Comparison of ENCODE assay signal across 2 cellular contexts in the genomic region with DNA sequence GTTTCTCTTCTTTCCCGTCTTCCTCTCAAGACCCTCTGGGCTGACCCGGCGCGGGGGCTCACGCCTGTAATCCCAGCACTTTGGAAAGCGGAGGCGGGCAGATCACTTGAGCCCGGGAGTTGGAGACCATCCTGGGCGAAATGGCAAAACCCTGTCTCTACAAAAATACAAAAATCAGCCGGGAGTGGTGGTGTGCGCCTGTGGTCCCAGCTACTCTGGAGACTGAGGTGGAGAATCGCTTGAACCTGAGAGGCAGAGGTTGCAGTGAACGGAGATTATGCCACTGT.
TF ChIP-seq lines count a peak whose summit lies in the region.

No MANE protein-coding gene starts in this region.

TF ChIP-seq in A549, 52 proteins besides CTCF, POLR2A, EP300 and RAD21 (continued from another document):
- TF ChIP-seq RARB (CRISPR knock-in tag; IDR thresholded peaks at IDR 0.05) (no peak), MAFK (IDR thresholded peaks at IDR 0.05; ENCODE audit: partially characterized antibody) (no peak), SMC3 (IDR thresholded peaks at IDR 0.05) (no peak), SREBF2 (IDR thresholded peaks at IDR 0.05) (no peak), RNF2 (IDR thresholded peaks at IDR 0.05; ENCODE audit: borderline replicate concordance, low read depth) (no peak), HOXB5 (CRISPR knock-in tag; IDR thresholded peaks at IDR 0.05) (no peak), ZSCAN20 (CRISPR knock-in tag; IDR thresholded peaks at IDR 0.05) (no peak), RFX5 (IDR thresholded peaks at IDR 0.05) (no peak), MYC (IDR thresholded peaks at IDR 0.05; ENCODE audit: borderline replicate concordance, low read length) (no peak), HOXB13 (CRISPR knock-in tag; IDR thresholded peaks at IDR 0.05; ENCODE audit: low read depth) (no peak)
- TF ChIP-seq, protein P1, sequence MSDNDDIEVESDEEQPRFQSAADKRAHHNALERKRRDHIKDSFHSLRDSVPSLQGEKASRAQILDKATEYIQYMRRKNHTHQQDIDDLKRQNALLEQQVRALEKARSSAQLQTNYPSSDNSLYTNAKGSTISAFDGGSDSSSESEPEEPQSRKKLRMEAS (IDR thresholded peaks at IDR 0.05), result no peak
- TF ChIP-seq, protein P2, sequence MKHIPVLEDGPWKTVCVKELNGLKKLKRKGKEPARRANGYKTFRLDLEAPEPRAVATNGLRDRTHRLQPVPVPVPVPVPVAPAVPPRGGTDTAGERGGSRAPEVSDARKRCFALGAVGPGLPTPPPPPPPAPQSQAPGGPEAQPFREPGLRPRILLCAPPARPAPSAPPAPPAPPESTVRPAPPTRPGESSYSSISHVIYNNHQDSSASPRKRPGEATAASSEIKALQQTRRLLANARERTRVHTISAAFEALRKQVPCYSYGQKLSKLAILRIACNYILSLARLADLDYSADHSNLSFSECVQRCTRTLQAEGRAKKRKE (CRISPR knock-in tag; IDR thresholded peaks at IDR 0.05; ENCODE audit: low read depth), result no peak
TF ChIP-seq in A549: peak in this region for 0.

TF ChIP-seq in SK-N-SH, 30 proteins besides CTCF, POLR2A, EP300 and RAD21:
- TF ChIP-seq CHD2 (IDR thresholded peaks at IDR 0.05; ENCODE audit: low read length, partially characterized antibody) (no peak), TEAD4 (IDR thresholded peaks at IDR 0.05; ENCODE audit: borderline replicate concordance, insufficient read depth) (no peak), GABPA (IDR thresholded peaks at IDR 0.05; ENCODE audit: low read depth) (no peak), RXRA (IDR thresholded peaks at IDR 0.05; ENCODE audit: borderline replicate concordance, low read depth) (no peak)
- TF ChIP-seq, protein P3, sequence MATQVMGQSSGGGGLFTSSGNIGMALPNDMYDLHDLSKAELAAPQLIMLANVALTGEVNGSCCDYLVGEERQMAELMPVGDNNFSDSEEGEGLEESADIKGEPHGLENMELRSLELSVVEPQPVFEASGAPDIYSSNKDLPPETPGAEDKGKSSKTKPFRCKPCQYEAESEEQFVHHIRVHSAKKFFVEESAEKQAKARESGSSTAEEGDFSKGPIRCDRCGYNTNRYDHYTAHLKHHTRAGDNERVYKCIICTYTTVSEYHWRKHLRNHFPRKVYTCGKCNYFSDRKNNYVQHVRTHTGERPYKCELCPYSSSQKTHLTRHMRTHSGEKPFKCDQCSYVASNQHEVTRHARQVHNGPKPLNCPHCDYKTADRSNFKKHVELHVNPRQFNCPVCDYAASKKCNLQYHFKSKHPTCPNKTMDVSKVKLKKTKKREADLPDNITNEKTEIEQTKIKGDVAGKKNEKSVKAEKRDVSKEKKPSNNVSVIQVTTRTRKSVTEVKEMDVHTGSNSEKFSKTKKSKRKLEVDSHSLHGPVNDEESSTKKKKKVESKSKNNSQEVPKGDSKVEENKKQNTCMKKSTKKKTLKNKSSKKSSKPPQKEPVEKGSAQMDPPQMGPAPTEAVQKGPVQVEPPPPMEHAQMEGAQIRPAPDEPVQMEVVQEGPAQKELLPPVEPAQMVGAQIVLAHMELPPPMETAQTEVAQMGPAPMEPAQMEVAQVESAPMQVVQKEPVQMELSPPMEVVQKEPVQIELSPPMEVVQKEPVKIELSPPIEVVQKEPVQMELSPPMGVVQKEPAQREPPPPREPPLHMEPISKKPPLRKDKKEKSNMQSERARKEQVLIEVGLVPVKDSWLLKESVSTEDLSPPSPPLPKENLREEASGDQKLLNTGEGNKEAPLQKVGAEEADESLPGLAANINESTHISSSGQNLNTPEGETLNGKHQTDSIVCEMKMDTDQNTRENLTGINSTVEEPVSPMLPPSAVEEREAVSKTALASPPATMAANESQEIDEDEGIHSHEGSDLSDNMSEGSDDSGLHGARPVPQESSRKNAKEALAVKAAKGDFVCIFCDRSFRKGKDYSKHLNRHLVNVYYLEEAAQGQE (IDR thresholded peaks at IDR 0.05; ENCODE audit: low read depth, low read length), result no peak
